Comparison of ENCODE assay signal across 8 cellular contexts in the genomic region with DNA sequence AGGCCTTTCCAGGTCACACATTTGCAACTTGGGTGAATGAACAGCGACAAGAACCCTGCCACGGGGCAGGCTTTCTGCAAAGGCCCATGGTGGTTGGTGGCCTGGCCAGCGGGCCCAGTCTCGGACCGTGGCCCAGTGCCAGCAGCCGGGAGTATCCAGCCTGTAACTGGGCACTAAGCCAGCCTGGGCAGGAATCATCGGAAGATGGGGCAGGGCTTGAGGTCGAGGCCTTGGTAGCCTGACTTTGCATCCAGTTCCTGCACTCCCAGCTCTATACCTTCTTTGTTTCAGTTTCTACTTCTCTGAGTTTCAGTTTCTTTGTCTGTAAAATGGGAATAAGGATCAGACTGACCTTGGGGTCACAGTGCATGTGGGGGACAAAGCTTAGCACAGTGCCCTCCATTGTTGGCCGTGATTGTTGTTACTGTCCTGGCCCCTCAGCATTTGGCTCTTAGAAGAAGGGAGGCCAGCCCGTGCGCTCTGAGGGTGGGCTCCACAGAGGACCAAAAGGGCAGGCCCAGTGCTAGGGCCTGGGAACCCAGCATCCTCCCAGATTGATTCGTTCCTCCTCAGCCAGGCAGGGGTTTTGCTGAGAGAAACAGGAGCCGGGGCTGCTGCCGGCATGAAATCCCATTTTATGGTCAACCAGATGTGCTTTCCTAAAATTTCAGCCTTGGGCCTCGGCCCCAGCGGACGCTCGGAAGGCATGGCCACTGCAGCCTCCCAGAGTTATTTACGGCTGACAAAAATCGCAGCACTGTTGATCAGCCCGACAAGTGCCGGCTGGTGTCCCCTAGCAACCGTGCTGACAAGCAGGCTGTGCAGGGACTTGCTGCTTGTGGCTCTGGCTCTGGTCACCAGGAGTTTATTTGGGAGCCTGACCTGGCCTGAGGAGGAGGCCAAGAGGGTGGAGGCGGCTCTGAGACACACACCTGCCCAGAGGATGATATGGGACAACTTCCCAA. TPM values are rescaled to one million over a fixed set of nuclear protein-coding genes. Genes with fewer than 3 reads are reported as not detected.
DNase-seq lines count a peak whose midpoint lies in the region; ATAC-seq and TF ChIP-seq lines count a peak whose summit lies in the region.

No MANE protein-coding gene starts in this region.

- H3K4me3 ChIP-seq in right atrium auricular region = no peak overlapping the region

- no peaks in the 10 kb centered on the region for H3K9me3 Mint-ChIP-seq in activated naive CD8-positive, alpha-beta T cell treated with anti-CD3 and anti-CD28 coated beads for 36 hours

- no peaks in the 10 kb centered on the region for H3K9me3 ChIP-seq in right atrium auricular region

- H3K36me3 ChIP-seq in right atrium auricular region = peaks cover 66% of the 10 kb centered on the region

- peak overlapping the region; percentile 74 to 91 for H3K27ac ChIP-seq in right atrium auricular region

- intact Hi-C loops in sciatic nerve (cut with DNase I) = no loop called here

- no peaks in the 10 kb centered on the region for H3K27me3 ChIP-seq in right atrium auricular region

- H3K27me3 Mint-ChIP-seq in activated naive CD8-positive, alpha-beta T cell treated with anti-CD3 and anti-CD28 coated beads for 36 hours = no peaks in the 10 kb centered on the region

- peaks cover 7% of the 10 kb centered on the region for H3K4me1 Mint-ChIP-seq in activated naive CD8-positive, alpha-beta T cell treated with anti-CD3 and anti-CD28 coated beads for 36 hours

- H3K27ac Mint-ChIP-seq in activated naive CD8-positive, alpha-beta T cell treated with anti-CD3 and anti-CD28 coated beads for 36 hours = peak overlapping the region; percentile 81

- H3K4me3 Mint-ChIP-seq in activated naive CD8-positive, alpha-beta T cell treated with anti-CD3 and anti-CD28 coated beads for 36 hours = no peak overlapping the region

- DNase-seq in EL = peak; percentile 54
- DNase-seq in activated naive CD8-positive, alpha-beta T cell treated with anti-CD3 and anti-CD28 coated beads for 36 hours = no peak
- peak; percentile 86 for DNase-seq in right atrium auricular region (ENCODE audit: low spot score)
- peak; percentile 90 for DNase-seq in sciatic nerve (ENCODE audit: low spot score)
- no peak for DNase-seq in NOMO-1 treated with DMSO at 0.1 percent for 48 hours (lab: John Stamatoyannopoulos, UW; ENCODE audit: unreplicated experiment)
- DNase-seq in amniotic stem cell (lab: John Stamatoyannopoulos, UW) = no peak
- no peak for DNase-seq in SW480 (ENCODE audit: low spot score)
- DNase-seq in OCI-M1 (lab: John Stamatoyannopoulos, UW) = no peak

- H3K36me3 Mint-ChIP-seq in activated naive CD8-positive, alpha-beta T cell treated with anti-CD3 and anti-CD28 coated beads for 36 hours = peaks cover 20% of the 10 kb centered on the region

- no peak for TF ChIP-seq CTCF in right atrium auricular region (IDR thresholded peaks at IDR 0.05)

- ATAC-seq in sciatic nerve = peak; percentile 65

- peaks cover 0 to 55% of the 10 kb centered on the region in 2 donors for H3K4me1 ChIP-seq in right atrium auricular region

RNA-seq across cellular contexts. Expression of a gene that starts 43.6 kb away (rescaled TPM):
- total RNA-seq in activated naive CD8-positive, alpha-beta T cell treated with anti-CD3 and anti-CD28 coated beads for 36 hours = 10 to 100 TPM; 80.2 to 80.3 TPM
- total RNA-seq in right atrium auricular region (10 to 100 TPM; 37.5 to 47.6 TPM), sciatic nerve (55.0 TPM)

Comparison
In these comparisons a context has a peak if more than half of its experiments do, and no peak if none do; other contexts are left out.
1. DNase-seq: peak in EL (single experiment), right atrium auricular region (single experiment) and sciatic nerve (single experiment); none in activated naive CD8-positive, alpha-beta T cell treated with anti-CD3 and anti-CD28 coated beads for 36 hours (single experiment), NOMO-1 treated with DMSO at 0.1 percent for 48 hours (single experiment), amniotic stem cell (single experiment), SW480 (single experiment) and OCI-M1 (single experiment).